1 cellular context compared by ENCODE assay signal in genomic region chr9:72576087-72576486, GRCh38.
TF ChIP-seq lines count a peak whose summit lies in the region.

No MANE protein-coding gene starts in this region.

TF ChIP-seq in SK-N-SH, 30 proteins besides CTCF, POLR2A, EP300 and RAD21 (continued from another document):
- no peak for TF ChIP-seq GABPA (IDR thresholded peaks at IDR 0.05; ENCODE audit: low read depth)
- TF ChIP-seq GATA2 (CRISPR knock-in tag; IDR thresholded peaks at IDR 0.05) = no peak
- TF ChIP-seq PBX3 (IDR thresholded peaks at IDR 0.05) = no peak
- TF ChIP-seq FOXJ3 (CRISPR knock-in tag; IDR thresholded peaks at IDR 0.05) = no peak
- no peak for TF ChIP-seq MXI1 (IDR thresholded peaks at IDR 0.05; ENCODE audit: low read depth, low read length)
